In the genomic region with DNA sequence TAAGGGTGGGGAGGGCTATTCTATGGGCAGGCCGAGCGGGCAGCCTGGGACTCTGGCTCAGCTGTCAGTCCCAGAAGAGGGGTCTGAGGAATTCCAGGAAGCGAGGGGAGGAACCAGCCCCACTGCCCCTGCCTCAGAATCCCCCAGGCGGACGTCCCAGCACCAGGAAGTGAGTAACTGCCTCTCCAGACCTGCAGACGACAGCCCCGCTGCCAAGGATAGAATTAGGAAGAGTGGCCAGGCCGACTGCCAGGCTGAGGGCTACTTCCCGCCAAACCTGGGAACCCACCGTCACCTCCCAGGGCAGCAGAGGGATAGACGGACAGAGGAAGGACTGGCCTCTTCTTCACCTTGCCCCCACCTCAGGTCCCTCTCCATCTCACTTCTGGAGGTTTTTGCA, we compare ENCODE assay signal across 1 cellular context.
TF ChIP-seq lines count a peak whose summit lies in the region.

No MANE protein-coding gene starts in this region.

TF ChIP-seq in endothelial cell of umbilical vein, 7 proteins besides CTCF, POLR2A, EP300 and RAD21:
- TF ChIP-seq GATA2 (IDR thresholded peaks at IDR 0.05; ENCODE audit: insufficient read depth, insufficient read length, low read depth, low read length): no peak
- TF ChIP-seq POLR2AphosphoS5 (IDR thresholded peaks at IDR 0.05; ENCODE audit: insufficient read depth, low read depth, low read length): no peak
- TF ChIP-seq FOS (IDR thresholded peaks at IDR 0.05; ENCODE audit: borderline replicate concordance, insufficient read depth, low read length): no peak
- no peak for TF ChIP-seq EZH2 (IDR thresholded peaks at IDR 0.05; ENCODE audit: borderline replicate concordance, low read depth, low read length, severe bottlenecking)
- TF ChIP-seq MYC (IDR thresholded peaks at IDR 0.05; ENCODE audit: low read depth, low read length): no peak
- TF ChIP-seq JUN (IDR thresholded peaks at IDR 0.05; ENCODE audit: borderline replicate concordance, insufficient read depth, insufficient read length, low read depth): no peak
- TF ChIP-seq, protein P1, sequence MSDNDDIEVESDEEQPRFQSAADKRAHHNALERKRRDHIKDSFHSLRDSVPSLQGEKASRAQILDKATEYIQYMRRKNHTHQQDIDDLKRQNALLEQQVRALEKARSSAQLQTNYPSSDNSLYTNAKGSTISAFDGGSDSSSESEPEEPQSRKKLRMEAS (IDR thresholded peaks at IDR 0.05; ENCODE audit: insufficient read depth, insufficient read length): no peak
